In the genomic region with DNA sequence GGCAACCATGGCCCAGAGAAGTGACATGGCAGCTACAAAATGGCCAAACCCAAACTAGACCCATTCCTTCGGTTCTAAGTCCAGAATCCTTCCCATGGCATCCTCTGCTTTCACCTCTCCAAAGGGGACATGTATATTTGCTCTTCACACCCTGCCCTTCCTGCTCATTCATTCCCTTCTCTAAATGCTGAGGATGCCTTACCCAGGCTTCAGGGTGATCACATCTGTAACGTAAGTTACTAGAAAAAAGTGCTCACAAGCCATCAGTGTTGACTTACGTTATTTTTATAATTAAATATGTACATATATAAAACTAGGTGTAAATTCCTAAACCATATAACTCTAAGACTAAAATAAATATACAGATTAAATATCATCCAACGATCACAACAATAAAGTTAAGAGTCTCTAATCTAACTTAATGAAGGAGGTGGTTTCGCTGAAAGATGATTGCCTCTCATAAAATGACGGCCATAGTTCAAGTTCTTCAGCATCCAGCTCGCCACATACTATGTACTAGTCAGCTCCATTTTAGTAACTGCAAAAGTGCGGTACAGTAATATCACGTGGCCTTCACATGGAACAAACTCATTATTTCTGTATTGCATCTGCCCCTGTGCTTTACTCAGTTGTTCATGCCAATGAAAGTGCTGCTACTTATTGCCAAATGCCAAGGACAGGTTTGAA, we compare ENCODE assay signal across 21 cellular contexts.
DNase-seq lines count a peak whose midpoint lies in the region; ATAC-seq and TF ChIP-seq lines count a peak whose summit lies in the region.
"Had no signal": no experiment of that assay in that cellular context is flagged by ENCODE, and none has a peak within 500 bp of the region (broad histone marks: within the 10 kb centered on the region; RNA-seq: fewer than 3 reads in every experiment).

No MANE protein-coding gene starts in this region.

- no peak for TF ChIP-seq EP300 in transverse colon (IDR thresholded peaks at IDR 0.05; ENCODE audit: low read depth)

- no peaks in the 10 kb centered on the region for H3K4me1 Mint-ChIP-seq in activated T-helper 1 cell treated with anti-CD3 and anti-CD28 coated beads, Interleukin-12 subunit alpha, Interleukin-12 subunit beta, Interleukin-2, Interleukin-4 antibody, amounts not matched to agents 30 ng/mL and 10 ng/mL and 1 ng/mL, durations not matched to agents 14 hours and 24 hours and 36 hours (ENCODE audit: low read depth)

- ATAC-seq in left cardiac atrium: no peak
- ATAC-seq in psoas muscle: no peak
- ATAC-seq: Panc1 had no signal

- in situ Hi-C loops in transverse colon (cut with MboI; ENCODE audit: low pct_ligation_motif_present in 1 of 4, low pct_unique_long_range_greater_than_20kb in 1 of 4, low sequenced_read_pairs in 3 of 4): no loop called here

- no peak for TF ChIP-seq POLR2A in transverse colon (IDR thresholded peaks at IDR 0.05)

- H3K36me3 ChIP-seq in left ventricle myocardium inferior: no peaks in the 10 kb centered on the region
- H3K36me3 ChIP-seq in psoas muscle (ENCODE audit: insufficient read depth in 1 of 2, low read depth in 1 of 2): no peaks in the 10 kb centered on the region
- H3K36me3 ChIP-seq in transverse colon: no peaks in the 10 kb centered on the region
- H3K36me3 ChIP-seq: BLaER1 treated with 17β-estradiol and CSF1 and Interleukin-3, amounts not matched to agents 10 nM and 100 nM had no signal

- no peak overlapping the region for H3K27ac Mint-ChIP-seq in activated T-helper 1 cell treated with anti-CD3 and anti-CD28 coated beads, Interleukin-12 subunit alpha, Interleukin-12 subunit beta, Interleukin-2, Interleukin-4 antibody, amounts not matched to agents 30 ng/mL and 10 ng/mL and 1 ng/mL, durations not matched to agents 14 hours and 24 hours and 36 hours
- H3K27ac Mint-ChIP-seq: CD4-positive, alpha-beta T cell had no signal

- TF ChIP-seq CTCF in left ventricle myocardium inferior (IDR thresholded peaks at IDR 0.05; ENCODE audit: borderline replicate concordance) (no peak), coronary artery (IDR thresholded peaks at IDR 0.05) (no peak), psoas muscle (IDR thresholded peaks at IDR 0.05) (no peak), transverse colon (IDR thresholded peaks at IDR 0.05) (no peak)

- H3K4me3 ChIP-seq in left ventricle myocardium inferior: no peak overlapping the region
- no peak overlapping the region for H3K4me3 ChIP-seq in coronary artery
- H3K4me3 ChIP-seq in psoas muscle: no peak overlapping the region
- no peak overlapping the region for H3K4me3 ChIP-seq in transverse colon
- H3K4me3 ChIP-seq: BLaER1 treated with 17β-estradiol and CSF1 and Interleukin-3, amounts not matched to agents 10 nM and 100 nM; GM23248 had no signal

- H3K9me3 Mint-ChIP-seq in activated T-helper 1 cell treated with anti-CD3 and anti-CD28 coated beads, Interleukin-12 subunit alpha, Interleukin-12 subunit beta, Interleukin-2, Interleukin-4 antibody, amounts not matched to agents 30 ng/mL and 10 ng/mL and 1 ng/mL, durations not matched to agents 14 hours and 24 hours and 36 hours: no peaks in the 10 kb centered on the region
- H3K9me3 Mint-ChIP-seq: CD4-positive, alpha-beta T cell had no signal

- H3K4me3 Mint-ChIP-seq in activated T-helper 1 cell treated with anti-CD3 and anti-CD28 coated beads, Interleukin-12 subunit alpha, Interleukin-12 subunit beta, Interleukin-2, Interleukin-4 antibody, amounts not matched to agents 30 ng/mL and 10 ng/mL and 1 ng/mL, durations not matched to agents 14 hours and 24 hours and 36 hours: no peak overlapping the region
- H3K4me3 Mint-ChIP-seq: CD4-positive, alpha-beta T cell had no signal

- H3K36me3 Mint-ChIP-seq in activated T-helper 1 cell treated with anti-CD3 and anti-CD28 coated beads, Interleukin-12 subunit alpha, Interleukin-12 subunit beta, Interleukin-2, Interleukin-4 antibody, amounts not matched to agents 30 ng/mL and 10 ng/mL and 1 ng/mL, durations not matched to agents 14 hours and 24 hours and 36 hours (ENCODE audit: low read depth): no peaks in the 10 kb centered on the region

- peaks cover 11% of the 10 kb centered on the region for H3K27me3 Mint-ChIP-seq in activated T-helper 1 cell treated with anti-CD3 and anti-CD28 coated beads, Interleukin-12 subunit alpha, Interleukin-12 subunit beta, Interleukin-2, Interleukin-4 antibody, amounts not matched to agents 30 ng/mL and 10 ng/mL and 1 ng/mL, durations not matched to agents 14 hours and 24 hours and 36 hours (ENCODE audit: insufficient read depth)
- H3K27me3 Mint-ChIP-seq: CD4-positive, alpha-beta T cell had no signal

- intact Hi-C loops in left ventricle myocardium inferior (cut with micrococcal nuclease): no loop called here
- intact Hi-C loops in left cardiac atrium (cut with DNase I): no loop called here
- intact Hi-C loops in psoas muscle (cut with DNase I): loop anchor here (5.0 kb wide), 2 partner anchors 72 to 73 kb away; partner anchors contain the start of gene TENT5C (in 1 of the 2)
- intact Hi-C loops in transverse colon (cut with DNase I; ENCODE audit: low total_unique reads): no loop called here
- intact Hi-C loops in activated T-helper 1 cell treated with anti-CD3 and anti-CD28 coated beads, Interleukin-12 subunit alpha, Interleukin-12 subunit beta, Interleukin-2, Interleukin-4 antibody, amounts not matched to agents 30 ng/mL and 10 ng/mL and 1 ng/mL, durations not matched to agents 14 hours and 24 hours and 36 hours (cut with micrococcal nuclease): loop anchor here (1.0 kb wide), 1 partner anchor 35 kb away; no protein-coding TSS in a partner anchor

- no peaks in the 10 kb centered on the region for H3K9me3 ChIP-seq in left ventricle myocardium inferior (replicated peaks)
- H3K9me3 ChIP-seq in psoas muscle: no peaks in the 10 kb centered on the region
- H3K9me3 ChIP-seq in transverse colon: no peaks in the 10 kb centered on the region
- H3K9me3 ChIP-seq: BLaER1 treated with 17β-estradiol and CSF1 and Interleukin-3, amounts not matched to agents 10 nM and 100 nM had no signal

- H3K27me3 ChIP-seq in left ventricle myocardium inferior (ENCODE audit: low read depth) (no peaks in the 10 kb centered on the region), psoas muscle (ENCODE audit: insufficient read depth in 3 of 3, low read length in 2 of 3) (no peaks in the 10 kb centered on the region), transverse colon (no peaks in the 10 kb centered on the region)
- H3K27me3 ChIP-seq: BLaER1 treated with 17β-estradiol and CSF1 and Interleukin-3, amounts not matched to agents 10 nM and 100 nM had no signal

- H3K27ac ChIP-seq in left ventricle myocardium inferior (replicated peaks): peak overlapping the region; percentile 92
- H3K27ac ChIP-seq in coronary artery: peak overlapping the region; percentile 80 to 83
- H3K27ac ChIP-seq in psoas muscle: peak overlapping the region; percentile 88
- H3K27ac ChIP-seq in transverse colon: peak overlapping the region; percentile 56 to 84 (median 64)
- H3K27ac ChIP-seq: BLaER1 treated with 17β-estradiol and CSF1 and Interleukin-3, amounts not matched to agents 10 nM and 100 nM; GM23248; RWPE1 had no signal

- H3K4me1 ChIP-seq in left ventricle myocardium inferior: peaks cover 78% of the 10 kb centered on the region
- peaks cover 57% of the 10 kb centered on the region for H3K4me1 ChIP-seq in psoas muscle
- peaks cover 0 to 44% (median 39%) of the 10 kb centered on the region in 4 donors for H3K4me1 ChIP-seq in transverse colon

- 65 to 85% (median 67%) methylated on average over 9 of the region's 9 CpGs for WGBS in psoas muscle, 3 donors
- WGBS in transverse colon (ENCODE audit: low coverage in 1 of 2), 2 donors: 40 to 51% methylated on average over 8 to 9 of the region's 9 CpGs

- DNase-seq in left ventricle myocardium inferior: no peak
- no peak for DNase-seq in left cardiac atrium
- DNase-seq in coronary artery (ENCODE audit: low spot score): no peak
- no peak for DNase-seq in psoas muscle
- DNase-seq in transverse colon: no peak
- no peak for DNase-seq in activated T-helper 1 cell treated with anti-CD3 and anti-CD28 coated beads, Interleukin-12 subunit alpha, Interleukin-12 subunit beta, Interleukin-2, Interleukin-4 antibody, amounts not matched to agents 30 ng/mL and 10 ng/mL and 1 ng/mL, durations not matched to agents 14 hours and 24 hours and 36 hours (ENCODE audit: low spot score)
- DNase-seq in T-helper 1 cell: no peak
- DNase-seq: CD4-positive, alpha-beta T cell; DMS53; GM23248; Karpas-422; NCI-H1092; NCI-H1417 treated with DMSO at 0.1 percent for 48 hours; NCI-H1694 treated with DMSO at 0.1 percent for 48 hours; NCI-H2081; NCI-H2227 treated with DMSO at 0.1 percent for 48 hours; NCI-H526 treated with DMSO at 0.1 percent for 48 hours; SIG-M5 had no signal

Comparison
In these comparisons a context has a peak if more than half of its experiments do, and no peak if none do; other contexts are left out.
1. intact Hi-C loops: an anchor here in psoas muscle (5.0 kb wide) and activated T-helper 1 cell treated with anti-CD3 and anti-CD28 coated beads, Interleukin-12 subunit alpha, Interleukin-12 subunit beta, Interleukin-2, Interleukin-4 antibody, amounts not matched to agents 30 ng/mL and 10 ng/mL and 1 ng/mL, durations not matched to agents 14 hours and 24 hours and 36 hours (1.0 kb wide); none called in left ventricle myocardium inferior, left cardiac atrium and transverse colon.